8 cellular contexts compared by ENCODE assay signal in the genomic region with DNA sequence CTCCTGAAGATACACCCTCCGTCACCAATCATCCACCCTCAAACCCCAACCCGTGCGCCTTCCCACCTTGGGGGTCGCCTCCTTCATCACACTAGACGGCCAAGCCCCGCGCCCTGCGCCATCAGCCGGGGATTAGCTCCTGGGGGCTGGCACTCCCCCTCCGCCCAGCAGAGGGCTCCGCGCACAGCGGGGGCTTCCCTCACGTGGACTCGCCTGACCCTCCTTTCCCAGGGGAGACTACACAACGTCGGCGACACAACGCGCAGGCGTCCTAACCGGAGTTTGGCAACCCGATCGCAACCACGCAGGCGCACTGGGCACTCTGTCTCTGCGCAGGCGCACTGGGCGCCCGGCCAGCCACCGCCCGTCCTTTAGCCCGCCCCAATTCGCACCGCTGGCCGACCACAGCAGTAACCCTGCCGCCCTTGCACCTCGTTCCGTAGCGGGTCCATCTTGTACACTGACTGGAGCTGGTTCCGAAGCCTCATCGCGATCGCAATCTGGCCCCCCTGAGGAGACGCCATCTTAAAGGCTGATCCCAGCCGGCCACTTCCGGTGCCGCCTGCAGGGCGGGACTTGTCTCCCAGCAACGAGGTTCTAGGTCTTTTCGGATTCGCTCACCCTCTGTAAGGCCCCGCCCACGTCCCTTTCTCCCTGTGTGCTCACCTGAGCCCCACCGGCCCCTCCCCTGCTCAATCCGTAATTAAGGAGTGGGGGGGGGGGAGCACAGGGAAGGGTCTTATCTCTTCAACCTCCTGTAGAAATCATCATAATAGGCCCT. TPM values are rescaled to one million over a fixed set of nuclear protein-coding genes. Genes with fewer than 3 reads are reported as not detected.
A peak's percentile ranks its signal among the peaks of the same experiment; 100 is the strongest.
DNase-seq lines count a peak whose midpoint lies in the region; ATAC-seq, FAIRE-seq and TF ChIP-seq lines count a peak whose summit lies in the region.

A gene (minus strand): TSS at position 551 of the 781 bp plus-strand sequence. CDS start 27 bp downstream, at position 524.

- no peaks in the 10 kb centered on the region for H3K9me1 ChIP-seq in endothelial cell of umbilical vein (replicated peaks; ENCODE audit: control insufficient read depth, extremely low read depth, insufficient read depth, low read length)

- peaks cover 32% of the 10 kb centered on the region for H3K4me1 ChIP-seq in OCI-LY3 (ENCODE audit: low read length)
- peaks cover 27% of the 10 kb centered on the region for H3K4me1 ChIP-seq in endothelial cell of umbilical vein (ENCODE audit: control insufficient read depth, extremely low read depth, insufficient read depth, low read length)

- CTCF ChIA-PET in endothelial cell of umbilical vein (lab: Charles Lee): interaction anchor here (0.6 to 2.5 kb wide), 9 partner anchors 8 to 86 kb away, joined by 3 to 15 read pairs (median 5); a partner anchor contains a TSS

- POLR2A ChIA-PET in endothelial cell of umbilical vein (lab: Charles Lee): no interaction called here

- TF ChIP-seq CTCF in OCI-LY3 (IDR thresholded peaks at IDR 0.05; ENCODE audit: low read depth, low read length) (peak; percentile 59), endothelial cell of umbilical vein (IDR thresholded peaks at IDR 0.05; ENCODE audit: extremely low read depth in 1 of 2, insufficient read depth in 1 of 2, low read depth in 1 of 2, low read length in 2 of 2) (peak; percentile 41 to 81)

- BruUV-seq in endothelial cell of umbilical vein (replicated peaks; lab: Mats Ljungman, UMichigan): no TSS peak

- FAIRE-seq in endothelial cell of umbilical vein (lab: Jason Lieb, UNC): peak; percentile 98

- H3K9me3 ChIP-seq in OCI-LY3 (ENCODE audit: insufficient read depth, low read length) (no peaks in the 10 kb centered on the region), endothelial cell of umbilical vein (replicated peaks; ENCODE audit: control insufficient read depth, insufficient read depth, low read length) (no peaks in the 10 kb centered on the region)

- H3K79me2 ChIP-seq in OCI-LY3 (ENCODE audit: low read length) (peaks cover 11% of the 10 kb centered on the region), endothelial cell of umbilical vein (ENCODE audit: control insufficient read depth, insufficient read depth, low read length) (peaks cover 4% of the 10 kb centered on the region)

- H3K36me3 ChIP-seq in OCI-LY3 (replicated peaks; ENCODE audit: low read depth, low read length) (peaks cover 13% of the 10 kb centered on the region), endothelial cell of umbilical vein (ENCODE audit: control insufficient read depth in 2 of 2, extremely low read depth in 1 of 2, insufficient read depth in 2 of 2, low read length in 2 of 2) (peaks cover 0 to 4% of the 10 kb centered on the region in 2 experiments)

- H3K27ac ChIP-seq in OCI-LY3 (ENCODE audit: low read length) (peak within 1 kb of the TSS; percentile 93), endothelial cell of umbilical vein (ENCODE audit: insufficient read depth, low read depth, low read length) (peak within 1 kb of the TSS; percentile 54)

- peak within 1 kb of the TSS; percentile 82 for H3K4me3 ChIP-seq in OCI-LY3 (ENCODE audit: low read length)
- H3K4me3 ChIP-seq in endothelial cell of umbilical vein (replicated peaks in 1 of 3; ENCODE audit: insufficient read depth in 1 of 3, low read depth in 1 of 3, low read length in 3 of 3): peak within 1 kb of the TSS; percentile 3 to 75 (median 37)

- peak; percentile 75 for TF ChIP-seq POLR2A in endothelial cell of umbilical vein (IDR thresholded peaks at IDR 0.05; ENCODE audit: low read depth, low read length)

- ATAC-seq in GM21515 (IDR thresholded peaks at IDR 0.05; ENCODE audit: unreplicated experiment): peak; percentile 88

- no peaks in the 10 kb centered on the region for H4K20me1 ChIP-seq in OCI-LY3 (ENCODE audit: insufficient read depth, low read length)
- no peaks in the 10 kb centered on the region for H4K20me1 ChIP-seq in endothelial cell of umbilical vein (replicated peaks; ENCODE audit: control insufficient read depth, extremely low read depth, insufficient read depth, low read length)

- H3K27me3 ChIP-seq in OCI-LY3 (ENCODE audit: low read depth, low read length) (no peaks in the 10 kb centered on the region), endothelial cell of umbilical vein (ENCODE audit: control insufficient read depth in 2 of 2, insufficient read depth in 2 of 2, low read length in 2 of 2) (peaks cover 31 to 40% of the 10 kb centered on the region in 2 experiments)

- peak within 1 kb of the TSS; percentile 88 for H3K4me2 ChIP-seq in OCI-LY3 (ENCODE audit: low read length)
- H3K4me2 ChIP-seq in endothelial cell of umbilical vein (ENCODE audit: insufficient read depth, low read length): peak within 1 kb of the TSS; percentile 66

- peak; percentile 97 for DNase-seq in DMS 273 treated with DMSO at 0.1 percent for 48 hours (lab: John Stamatoyannopoulos, UW)
- DNase-seq in HuH-7 (ENCODE audit: low spot score): peak; percentile 93
- peak; percentile 99 for DNase-seq in activated CD8-positive, alpha-beta memory T cell treated with anti-CD3 and anti-CD28 coated beads, Interleukin-2, amount 50 U/mL, for 48 hours
- DNase-seq in endothelial cell of umbilical vein (ENCODE audit: low read depth, low spot score): peak; percentile 98
- peak; percentile 92 for DNase-seq in middle frontal gyrus (ENCODE audit: extremely low spot score, low spot score)
- peak; percentile 96 to 99 for DNase-seq in stimulated activated CD8-positive, alpha-beta memory T cell treated with anti-CD3 and anti-CD28 coated beads, Interleukin-2, amount 100 ng/mL, for 48 hours (ENCODE audit: low read depth in 2 of 2)

- dilution Hi-C loops in endothelial cell of umbilical vein (cut with MboI; ENCODE audit: extremely low pct_ligation_motif_present, low sequenced_read_pairs): no loop called here

- peak within 1 kb of the TSS; percentile 91 for H3K9ac ChIP-seq in OCI-LY3 (ENCODE audit: low read length)
- peak within 1 kb of the TSS; percentile 69 for H3K9ac ChIP-seq in endothelial cell of umbilical vein (replicated peaks; ENCODE audit: extremely low read depth, insufficient read depth, low read length)

- intact Hi-C loops in endothelial cell of umbilical vein (cut with micrococcal nuclease): loop anchor here (1.0 to 2.0 kb wide), 4 partner anchors 22 to 80 kb away; a partner anchor contains a TSS

- H2AFZ ChIP-seq in OCI-LY3 (ENCODE audit: low read depth, low read length) (peak within 1 kb of the TSS; percentile 88; the same call in 1 of the 2 replicates), endothelial cell of umbilical vein (ENCODE audit: low read depth, low read length) (peak within 1 kb of the TSS; percentile 29)

TF ChIP-seq in endothelial cell of umbilical vein, 7 proteins besides CTCF, POLR2A, EP300 and RAD21:
- TF ChIP-seq FOS (IDR thresholded peaks at IDR 0.05; ENCODE audit: borderline replicate concordance, insufficient read depth, low read length): no peak
- no peak for TF ChIP-seq JUN (IDR thresholded peaks at IDR 0.05; ENCODE audit: borderline replicate concordance, insufficient read depth, insufficient read length, low read depth)
- no peak for TF ChIP-seq MYC (IDR thresholded peaks at IDR 0.05; ENCODE audit: low read depth, low read length)
- TF ChIP-seq, protein P1, sequence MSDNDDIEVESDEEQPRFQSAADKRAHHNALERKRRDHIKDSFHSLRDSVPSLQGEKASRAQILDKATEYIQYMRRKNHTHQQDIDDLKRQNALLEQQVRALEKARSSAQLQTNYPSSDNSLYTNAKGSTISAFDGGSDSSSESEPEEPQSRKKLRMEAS (IDR thresholded peaks at IDR 0.05; ENCODE audit: insufficient read depth, insufficient read length): peak; percentile 68
- TF ChIP-seq GATA2 (IDR thresholded peaks at IDR 0.05; ENCODE audit: insufficient read depth, insufficient read length, low read depth, low read length): no peak
- peak; percentile 66 for TF ChIP-seq POLR2AphosphoS5 (IDR thresholded peaks at IDR 0.05; ENCODE audit: insufficient read depth, low read depth, low read length)
- TF ChIP-seq EZH2 (IDR thresholded peaks at IDR 0.05; ENCODE audit: borderline replicate concordance, low read depth, low read length, severe bottlenecking): no peak
TF ChIP-seq in endothelial cell of umbilical vein: peak in this region for 2.

RNA-seq across cellular contexts. Expression of the gene that starts here (rescaled TPM):
- 17.4 and 21.0 TPM in 2 replicates for total RNA-seq in endothelial cell of umbilical vein
- 17.4 and 19.2 TPM in 2 replicates for polyA plus RNA-seq in endothelial cell of umbilical vein
- 16.5 and 22.5 TPM in 2 replicates for polyA plus RNA-seq in endothelial cell of umbilical vein (2011; cell fraction: cytosol; rRNA removed)
- 26.3 and 54.0 TPM in 2 replicates for polyA plus RNA-seq in endothelial cell of umbilical vein (2011; cell fraction: nucleus; rRNA removed)
- polyA plus RNA-seq in endothelial cell of umbilical vein (2012): 11.9 and 13.2 TPM in 2 replicates
- 23.0 and 29.1 TPM in 2 replicates for polyA minus RNA-seq in endothelial cell of umbilical vein
- polyA minus RNA-seq in endothelial cell of umbilical vein (2011; cell fraction: cytosol; rRNA and poly(A)+ RNA removed): 17.8 TPM
- polyA minus RNA-seq in endothelial cell of umbilical vein (2011; cell fraction: nucleus; rRNA and poly(A)+ RNA removed): 8.8 and 10.1 TPM in 2 replicates

Comparison
In these comparisons a context has a peak if more than half of its experiments do, and no peak if none do; other contexts are left out.
1. Peak in every context shown above with its lines: DNase-seq, ATAC-seq, H3K4me3 ChIP-seq and H3K27ac ChIP-seq.